ENCODE assay signal across 9 cellular contexts in genomic region chr3:8767667-8768363, GRCh38. TPM values are rescaled to one million over a fixed set of nuclear protein-coding genes. Genes with fewer than 3 reads are reported as not detected.
DNase-seq lines count a peak whose midpoint lies in the region; ATAC-seq lines count a peak whose summit lies in the region.
"Had no signal": no experiment of that assay in that cellular context is flagged by ENCODE, and none has a peak within 500 bp of the region (broad histone marks: within the 10 kb centered on the region; RNA-seq: fewer than 3 reads in every experiment).

No MANE protein-coding gene starts in this region.

- H3K9me3 Mint-ChIP-seq in activated CD8-positive, alpha-beta memory T cell treated with anti-CD3 and anti-CD28 coated beads, Interleukin-2, amount 10 ng/mL, durations not matched to agents 7 days and 5 days (ENCODE audit: low read depth) = no peaks in the 10 kb centered on the region
- H3K9me3 Mint-ChIP-seq in immature natural killer cell = peaks cover 0 to 2% (median 0%) of the 10 kb centered on the region in 6 donors
- H3K9me3 Mint-ChIP-seq: activated naive CD4-positive, alpha-beta T cell treated with anti-CD3 and anti-CD28 coated beads, Interleukin-2, amount 50 U/mL, for 24 hours had no signal

- H3K27me3 Mint-ChIP-seq in activated CD8-positive, alpha-beta memory T cell treated with anti-CD3 and anti-CD28 coated beads, Interleukin-2, amount 10 ng/mL, durations not matched to agents 7 days and 5 days = peaks cover 50% of the 10 kb centered on the region
- peaks cover 2 to 16% (median 2%) of the 10 kb centered on the region in 3 donors for H3K27me3 Mint-ChIP-seq in immature natural killer cell (ENCODE audit: low read depth in 3 of 3)

- H3K27ac ChIP-seq in epithelial cell of prostate = no peak overlapping the region

- intact Hi-C loops in posterior vena cava (cut with DNase I) = no loop called here

- peak; percentile 54 for DNase-seq in activated CD8-positive, alpha-beta memory T cell treated with anti-CD3 and anti-CD28 coated beads for 24 hours
- no peak for DNase-seq in activated CD8-positive, alpha-beta memory T cell treated with anti-CD3 and anti-CD28 coated beads, Interleukin-2, amount 10 ng/mL, durations not matched to agents 7 days and 5 days
- peak; percentile 47 for DNase-seq in NCI-H2196 treated with DMSO at 0.1 percent for 48 hours (lab: John Stamatoyannopoulos, UW; ENCODE audit: unreplicated experiment)
- peak; percentile 26 for DNase-seq in epithelial cell of prostate (ENCODE audit: low read depth, low spot score)
- DNase-seq in posterior vena cava (ENCODE audit: low spot score) = peak; percentile 74
- DNase-seq in immature natural killer cell = no peak
- no peak for DNase-seq in SHP77 (lab: John Stamatoyannopoulos, UW)

- H3K4me3 Mint-ChIP-seq in activated CD8-positive, alpha-beta memory T cell treated with anti-CD3 and anti-CD28 coated beads, Interleukin-2, amount 10 ng/mL, durations not matched to agents 7 days and 5 days = no peak overlapping the region
- H3K4me3 Mint-ChIP-seq in immature natural killer cell = no peak overlapping the region

- no peaks in the 10 kb centered on the region for H3K36me3 Mint-ChIP-seq in activated CD8-positive, alpha-beta memory T cell treated with anti-CD3 and anti-CD28 coated beads, Interleukin-2, amount 10 ng/mL, durations not matched to agents 7 days and 5 days
- no peaks in the 10 kb centered on the region for H3K36me3 Mint-ChIP-seq in immature natural killer cell
- H3K36me3 Mint-ChIP-seq: activated naive CD4-positive, alpha-beta T cell treated with anti-CD3 and anti-CD28 coated beads, Interleukin-2, amount 50 U/mL, for 24 hours had no signal

- peaks cover 18% of the 10 kb centered on the region for H3K4me1 Mint-ChIP-seq in activated CD8-positive, alpha-beta memory T cell treated with anti-CD3 and anti-CD28 coated beads, Interleukin-2, amount 10 ng/mL, durations not matched to agents 7 days and 5 days
- H3K4me1 Mint-ChIP-seq in immature natural killer cell = peaks cover 8 to 9% of the 10 kb centered on the region in 2 donors

- CTCF ChIA-PET in activated CD8-positive, alpha-beta memory T cell treated with anti-CD3 and anti-CD28 coated beads, Interleukin-2, amount 10 ng/mL, durations not matched to agents 7 days and 5 days (lab: Charles Lee) = interaction anchor here (0.9 kb wide), 1 partner anchor 10 kb away, joined by 3 read pairs; no protein-coding TSS in a partner anchor

- no peak overlapping the region for H3K27ac Mint-ChIP-seq in activated CD8-positive, alpha-beta memory T cell treated with anti-CD3 and anti-CD28 coated beads, Interleukin-2, amount 10 ng/mL, durations not matched to agents 7 days and 5 days
- H3K27ac Mint-ChIP-seq in immature natural killer cell = no peak overlapping the region
- H3K27ac Mint-ChIP-seq: activated naive CD4-positive, alpha-beta T cell treated with anti-CD3 and anti-CD28 coated beads, Interleukin-2, amount 50 U/mL, for 24 hours had no signal

- no peak for ATAC-seq in activated CD8-positive, alpha-beta memory T cell treated with anti-CD3 and anti-CD28 coated beads, Interleukin-2, amount 10 ng/mL, durations not matched to agents 7 days and 5 days
- peak; percentile 48 for ATAC-seq in HG02588 (IDR thresholded peaks at IDR 0.05; ENCODE audit: unreplicated experiment)

RNA-seq across cellular contexts. Expression of gene OXTR, which starts 1.6 kb away (rescaled TPM):
- 1 to 10 TPM; 1.3 to 1.4 TPM for total RNA-seq in activated CD8-positive, alpha-beta memory T cell treated with anti-CD3 and anti-CD28 coated beads, Interleukin-2, amount 10 ng/mL, durations not matched to agents 7 days and 5 days
- 1 to 10 TPM; 1.1 to 3.4 TPM for total RNA-seq in posterior vena cava
- under 1 TPM in 1 of 3 donors, not detected in 2; 0.22 TPM for polyA plus RNA-seq in immature natural killer cell

RNA-seq across cellular contexts. Expression of gene CAV3, which starts 34.2 kb away (rescaled TPM):
- not detected for total RNA-seq in activated CD8-positive, alpha-beta memory T cell treated with anti-CD3 and anti-CD28 coated beads, Interleukin-2, amount 10 ng/mL, durations not matched to agents 7 days and 5 days
- not detected for total RNA-seq in posterior vena cava
- not detected for polyA plus RNA-seq in immature natural killer cell

Comparison
In these comparisons a context has a peak if more than half of its experiments do, and no peak if none do; other contexts are left out.
1. DNase-seq: peak in activated CD8-positive, alpha-beta memory T cell treated with anti-CD3 and anti-CD28 coated beads for 24 hours (single experiment), NCI-H2196 treated with DMSO at 0.1 percent for 48 hours (single experiment), epithelial cell of prostate (single experiment) and posterior vena cava (single experiment); none in activated CD8-positive, alpha-beta memory T cell treated with anti-CD3 and anti-CD28 coated beads, Interleukin-2, amount 10 ng/mL, durations not matched to agents 7 days and 5 days (single experiment), immature natural killer cell (0 of 3) and SHP77 (0 of 2).